15 cellular contexts compared by ENCODE assay signal in the genomic region with DNA sequence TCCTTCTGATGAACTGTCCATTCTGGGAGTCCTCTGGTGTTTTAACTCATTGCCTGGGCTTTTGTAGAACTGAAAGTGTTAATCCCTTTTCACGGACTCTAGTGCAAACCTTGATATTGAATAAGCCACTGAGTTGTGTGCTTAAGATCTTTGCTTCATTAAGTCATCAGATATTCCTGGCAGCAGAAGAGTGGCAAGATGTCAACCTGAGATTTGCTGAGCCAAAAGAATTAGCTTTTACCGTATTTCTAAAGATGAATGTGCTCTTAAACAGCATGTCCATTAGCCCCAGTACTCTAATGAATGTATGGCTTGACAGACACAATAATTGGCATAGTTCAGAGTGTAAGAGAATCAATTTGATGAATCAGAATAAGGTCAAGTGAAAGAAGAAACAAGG.
DNase-seq lines count a peak whose midpoint lies in the region; ATAC-seq and TF ChIP-seq lines count a peak whose summit lies in the region.
"Had no signal": no experiment of that assay in that cellular context is flagged by ENCODE, and none has a peak within 500 bp of the region (broad histone marks: within the 10 kb centered on the region; RNA-seq: fewer than 3 reads in every experiment).

No MANE protein-coding gene starts in this region.

- ATAC-seq in GM21515 (IDR thresholded peaks at IDR 0.05; ENCODE audit: unreplicated experiment) = no peak
- ATAC-seq: activated CD4-positive, alpha-beta T cell treated with anti-CD3 and anti-CD28 coated beads for 36 hours; foreskin keratinocyte had no signal

- peak overlapping the region; percentile 81; the same call in 1 of the 2 replicates for H3K27ac Mint-ChIP-seq in HFFc6
- H3K27ac Mint-ChIP-seq: activated CD4-positive, alpha-beta T cell treated with anti-CD3 and anti-CD28 coated beads for 36 hours; dendritic cell treated with granulocyte-macrophage colony-stimulating factor and Interleukin-4, amounts not matched to agents 40 ng/mL and 50 ng/mL, for 4 days had no signal

- H3K36me3 Mint-ChIP-seq in HFFc6 (ENCODE audit: low read depth) = no peaks in the 10 kb centered on the region

- 32% methylated on average over 2 of the region's 2 CpGs for WGBS in hepatocyte (ENCODE audit: low lambda C conversion rate, missing lambda C conversion rate)

- H3K27ac ChIP-seq in hepatocyte = no peak overlapping the region
- H3K27ac ChIP-seq: foreskin keratinocyte had no signal

- H3K4me1 ChIP-seq in hepatocyte (ENCODE audit: insufficient read depth) = peaks cover 5% of the 10 kb centered on the region
- H3K4me1 ChIP-seq: foreskin keratinocyte had no signal

- H3K36me3 ChIP-seq in hepatocyte (replicated peaks; ENCODE audit: insufficient read depth, low read depth) = no peaks in the 10 kb centered on the region

- TF ChIP-seq CTCF in HFFc6 (IDR thresholded peaks at IDR 0.05) = no peak
- no peak for TF ChIP-seq CTCF in hepatocyte (IDR thresholded peaks at IDR 0.05; ENCODE audit: poor library complexity)

- no peak for DNase-seq in HFFc6
- peak; percentile 73 for DNase-seq in NCI-H82 (lab: John Stamatoyannopoulos, UW)
- no peak for DNase-seq in hepatocyte (ENCODE audit: low spot score)
- peak; percentile 63 for DNase-seq in renal cortical epithelial cell (ENCODE audit: low read depth)
- no peak for DNase-seq in NCI-H2171 treated with DMSO at 0.1 percent for 48 hours (lab: John Stamatoyannopoulos, UW)
- DNase-seq in LoVo (ENCODE audit: low spot score) = no peak
- DNase-seq: activated CD4-positive, alpha-beta T cell treated with anti-CD3 and anti-CD28 coated beads for 36 hours; foreskin keratinocyte; left cardiac atrium; midbrain; NCI-H1105; RPMI8226 had no signal

- H3K79me2 ChIP-seq in hepatocyte = no peaks in the 10 kb centered on the region

- no peaks in the 10 kb centered on the region for H3K9me2 ChIP-seq in hepatocyte (replicated peaks; ENCODE audit: insufficient read depth)

- no peak overlapping the region; the same call in 1 of the 2 replicates for H3K4me3 Mint-ChIP-seq in HFFc6
- H3K4me3 Mint-ChIP-seq: activated CD4-positive, alpha-beta T cell treated with anti-CD3 and anti-CD28 coated beads for 36 hours; dendritic cell treated with granulocyte-macrophage colony-stimulating factor and Interleukin-4, amounts not matched to agents 40 ng/mL and 50 ng/mL, for 4 days; neural crest cell had no signal

- H4K20me1 ChIP-seq in hepatocyte (ENCODE audit: insufficient read depth, poor library complexity, severe bottlenecking) = no peaks in the 10 kb centered on the region

- peak overlapping the region; percentile 34 for H3K4me2 ChIP-seq in hepatocyte

- H3K9me3 Mint-ChIP-seq in HFFc6 = no peaks in the 10 kb centered on the region; the same call in 1 of the 2 replicates
- H3K9me3 Mint-ChIP-seq: dendritic cell treated with granulocyte-macrophage colony-stimulating factor and Interleukin-4, amounts not matched to agents 40 ng/mL and 50 ng/mL, for 4 days had no signal

- H3K27me3 Mint-ChIP-seq in HFFc6 (ENCODE audit: insufficient read depth) = no peaks in the 10 kb centered on the region
- H3K27me3 Mint-ChIP-seq: activated CD4-positive, alpha-beta T cell treated with anti-CD3 and anti-CD28 coated beads for 36 hours; dendritic cell treated with granulocyte-macrophage colony-stimulating factor and Interleukin-4, amounts not matched to agents 40 ng/mL and 50 ng/mL, for 4 days had no signal

- no peaks in the 10 kb centered on the region for H3K9me3 ChIP-seq in hepatocyte (ENCODE audit: low read depth)

- H2AFZ ChIP-seq in hepatocyte = no peak overlapping the region

- H3K4me1 Mint-ChIP-seq in HFFc6 (ENCODE audit: low read depth) = peaks cover 36% of the 10 kb centered on the region; the same call in 1 of the 2 replicates
- H3K4me1 Mint-ChIP-seq: activated CD4-positive, alpha-beta T cell treated with anti-CD3 and anti-CD28 coated beads for 36 hours had no signal

- no peak overlapping the region for H3K4me3 ChIP-seq in hepatocyte

- H3K27me3 ChIP-seq in hepatocyte = no peaks in the 10 kb centered on the region
- H3K27me3 ChIP-seq: foreskin keratinocyte had no signal

Comparison
In these comparisons a context has a peak if more than half of its experiments do, and no peak if none do; other contexts are left out.
1. DNase-seq: peak in NCI-H82 (single experiment) and renal cortical epithelial cell (single experiment); none in HFFc6 (single experiment), hepatocyte (single experiment), NCI-H2171 treated with DMSO at 0.1 percent for 48 hours (single experiment) and LoVo (single experiment).